In the genomic region with DNA sequence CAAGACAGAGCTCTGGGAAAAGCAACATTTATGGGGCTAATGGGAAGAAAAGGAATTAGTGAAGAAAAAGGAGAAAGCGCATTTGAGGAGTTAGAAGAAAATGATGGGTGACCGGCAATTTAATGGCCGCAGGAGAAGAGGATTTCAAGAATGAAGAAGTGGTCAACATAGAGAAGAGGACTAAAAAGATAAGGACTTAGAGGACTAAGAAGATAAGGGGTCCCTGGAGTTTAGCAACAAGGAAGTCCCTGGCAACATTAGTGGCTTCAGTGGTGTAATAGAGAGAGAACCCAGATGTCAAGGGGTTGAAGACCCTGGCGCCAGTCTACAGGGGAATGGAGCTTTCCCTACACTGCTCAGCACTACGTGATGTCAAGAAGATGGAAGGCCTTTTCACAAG, we compare ENCODE assay signal across 22 cellular contexts.
"Had no signal": no experiment of that assay in that cellular context is flagged by ENCODE, and none has a peak within 500 bp of the region (broad histone marks: within the 10 kb centered on the region; RNA-seq: fewer than 3 reads in every experiment).

No MANE protein-coding gene starts in this region.

- H3K27me3 Mint-ChIP-seq: central memory CD8-positive, alpha-beta T cell had no signal

- DNase-seq: activated CD8-positive, alpha-beta T cell treated with anti-CD3 and anti-CD28 coated beads for 36 hours; activated effector memory CD4-positive, alpha-beta T cell treated with Interleukin-2 at 50 U/mL for 16 hours; activated naive CD4-positive, alpha-beta T cell treated with anti-CD3 and anti-CD28 coated beads, Interleukin-2, amount 50 U/mL, for 16 hours; activated T-cell treated with anti-CD3 and anti-CD28 coated beads, Interleukin-2, amount 50 U/mL, for 4 hours; gastrocnemius medialis; heart right ventricle; immature natural killer cell; kidney glomerular epithelial cell; left ventricle myocardium inferior; retina; stimulated activated naive CD4-positive, alpha-beta T cell treated with Interleukin-2 at 50 U/mL for 16 hours; substantia nigra; T-helper 1 cell; T-helper 9 cell; tibial artery had no signal

- H3K9me3 Mint-ChIP-seq: activated CD8-positive, alpha-beta T cell treated with anti-CD3 and anti-CD28 coated beads for 36 hours; activated T-cell treated with anti-CD3 and anti-CD28 coated beads, Interleukin-2, amount 50 U/mL, for 4 hours; central memory CD8-positive, alpha-beta T cell; neural crest cell had no signal

- H3K4me3 ChIP-seq: ascending aorta, coronary artery, gastrocnemius medialis, heart right ventricle, left ventricle myocardium inferior, tibial artery had no signal

- H3K36me3 ChIP-seq: ascending aorta, gastrocnemius medialis, heart right ventricle, left ventricle myocardium inferior, tibial artery had no signal

- H3K27ac Mint-ChIP-seq: activated CD8-positive, alpha-beta T cell treated with anti-CD3 and anti-CD28 coated beads for 36 hours; immature natural killer cell had no signal

- H3K27me3 ChIP-seq: ascending aorta, gastrocnemius medialis, heart right ventricle, tibial artery had no signal

- H3K27ac ChIP-seq: ascending aorta, coronary artery, gastrocnemius medialis, heart right ventricle, left ventricle myocardium inferior, tibial artery, VCaP had no signal

- ATAC-seq: activated CD8-positive, alpha-beta T cell treated with anti-CD3 and anti-CD28 coated beads for 36 hours; activated T-cell treated with anti-CD3 and anti-CD28 coated beads, Interleukin-2, amount 50 U/mL, for 4 hours; gastrocnemius medialis; heart right ventricle had no signal

- H3K4me3 Mint-ChIP-seq: activated CD8-positive, alpha-beta T cell treated with anti-CD3 and anti-CD28 coated beads for 36 hours; activated T-cell treated with anti-CD3 and anti-CD28 coated beads, Interleukin-2, amount 50 U/mL, for 4 hours; central memory CD8-positive, alpha-beta T cell; neural crest cell had no signal

- H3K9me3 ChIP-seq: ascending aorta, gastrocnemius medialis, heart right ventricle, left ventricle myocardium inferior, tibial artery had no signal

- H3K4me1 ChIP-seq: ascending aorta, gastrocnemius medialis had no signal

- FAIRE-seq: endometrium, urothelium cell line had no signal
